16 cellular contexts compared by ENCODE assay signal in genomic region chr3:110414851-110415250, GRCh38.
DNase-seq lines count a peak whose midpoint lies in the region; ATAC-seq, FAIRE-seq and TF ChIP-seq lines count a peak whose summit lies in the region.
"Had no signal": no experiment of that assay in that cellular context is flagged by ENCODE, and none has a peak within 500 bp of the region (broad histone marks: within the 10 kb centered on the region; RNA-seq: fewer than 3 reads in every experiment).

No MANE protein-coding gene starts in this region.

- DNase-seq in GM03348 (ENCODE audit: low spot score): peak; percentile 21
- no peak for DNase-seq in RWPE2 (ENCODE audit: low spot score)
- peak; percentile 85 for DNase-seq in fibroblast of mammary gland (ENCODE audit: low read depth)
- DNase-seq in skeletal muscle cell (ENCODE audit: low read depth): peak; percentile 62
- DNase-seq in NCI-H187 treated with DMSO at 0.1 percent for 48 hours (lab: John Stamatoyannopoulos, UW): no peak
- DNase-seq in kidney: no peak
- DNase-seq: activated CD4-positive, alpha-beta T cell treated with anti-CD3 and anti-CD28 coated beads for 48 hours; colonic mucosa; head of caudate nucleus; NCI-H1105; NCI-H748 treated with DMSO at 0.1 percent for 48 hours; stimulated activated CD4-positive, alpha-beta T cell treated with anti-CD3 and anti-CD28 coated beads, Interleukin-2, amount 100 ng/mL, for 48 hours; stomach had no signal

- no peak for TF ChIP-seq CTCF in RWPE2 (IDR thresholded peaks at IDR 0.05; ENCODE audit: poor library complexity, severe bottlenecking)
- no peak for TF ChIP-seq CTCF in fibroblast of mammary gland (conservative IDR thresholded peaks at IDR 0.05; ENCODE audit: control insufficient read depth, insufficient read depth, low read depth, low read length)
- no peak for TF ChIP-seq CTCF in kidney (IDR thresholded peaks at IDR 0.05; ENCODE audit: borderline replicate concordance, extremely low read depth, insufficient read depth)

- ATAC-seq in RWPE2 (ENCODE audit: low read depth) (peak; percentile 93), GM21825 (IDR thresholded peaks at IDR 0.05; ENCODE audit: unreplicated experiment) (no peak), GM18909 (IDR thresholded peaks at IDR 0.05; ENCODE audit: poor library complexity, unreplicated experiment) (no peak)

- H3K4me3 ChIP-seq in RWPE2 (ENCODE audit: severe bottlenecking) (no peak overlapping the region), fibroblast of mammary gland (ENCODE audit: control insufficient read depth, low read depth, low read length) (no peak overlapping the region), skeletal muscle cell (ENCODE audit: low read depth, low read length) (no peak overlapping the region), kidney (ENCODE audit: low read length in 2 of 2) (no peak overlapping the region)
- H3K4me3 ChIP-seq: colonic mucosa, lung, stomach had no signal

- H3K9me3 ChIP-seq in RWPE2 (ENCODE audit: severe bottlenecking) (no peaks in the 10 kb centered on the region), kidney (ENCODE audit: control insufficient read depth in 1 of 2, low read length in 2 of 2) (no peaks in the 10 kb centered on the region)
- H3K9me3 ChIP-seq: colonic mucosa, stomach had no signal

- FAIRE-seq in kidney (lab: Jason Lieb, UNC): no peak

- no peaks in the 10 kb centered on the region for H3K27me3 ChIP-seq in RWPE2 (ENCODE audit: insufficient read depth, poor library complexity, severe bottlenecking)
- H3K27me3 ChIP-seq: colonic mucosa, stomach had no signal

- H3K27ac ChIP-seq in RWPE2 (ENCODE audit: poor library complexity, severe bottlenecking): peak overlapping the region; percentile 97
- H3K27ac ChIP-seq in kidney (ENCODE audit: low read depth in 2 of 2, low read length in 2 of 2): no peak overlapping the region
- H3K27ac ChIP-seq: colonic mucosa had no signal

- H3K9ac ChIP-seq in kidney (ENCODE audit: low read length in 2 of 2): no peak overlapping the region

- intact Hi-C loops in kidney (cut with DNase I): no loop called here

- H3K4me1 ChIP-seq in RWPE2 (ENCODE audit: insufficient read depth, poor library complexity, severe bottlenecking) (peaks cover 33% of the 10 kb centered on the region), kidney (ENCODE audit: control insufficient read depth in 1 of 2, insufficient read depth in 1 of 2, low read depth in 1 of 2, low read length in 2 of 2) (no peaks in the 10 kb centered on the region)
- H3K4me1 ChIP-seq: colonic mucosa had no signal

- no peaks in the 10 kb centered on the region for H3K36me3 ChIP-seq in RWPE2 (ENCODE audit: low read depth)
- H3K36me3 ChIP-seq in kidney (ENCODE audit: control insufficient read depth in 1 of 2, insufficient read depth in 2 of 2, low read length in 2 of 2): no peaks in the 10 kb centered on the region
- H3K36me3 ChIP-seq: colonic mucosa, stomach had no signal

Comparison
In these comparisons a context has a peak if more than half of its experiments do, and no peak if none do; other contexts are left out.
1. DNase-seq: peak in GM03348 (single experiment), fibroblast of mammary gland (single experiment) and skeletal muscle cell (single experiment); none in RWPE2 (single experiment), NCI-H187 treated with DMSO at 0.1 percent for 48 hours (single experiment) and kidney (single experiment).